ENCODE assay signal across 8 cellular contexts in the genomic region with DNA sequence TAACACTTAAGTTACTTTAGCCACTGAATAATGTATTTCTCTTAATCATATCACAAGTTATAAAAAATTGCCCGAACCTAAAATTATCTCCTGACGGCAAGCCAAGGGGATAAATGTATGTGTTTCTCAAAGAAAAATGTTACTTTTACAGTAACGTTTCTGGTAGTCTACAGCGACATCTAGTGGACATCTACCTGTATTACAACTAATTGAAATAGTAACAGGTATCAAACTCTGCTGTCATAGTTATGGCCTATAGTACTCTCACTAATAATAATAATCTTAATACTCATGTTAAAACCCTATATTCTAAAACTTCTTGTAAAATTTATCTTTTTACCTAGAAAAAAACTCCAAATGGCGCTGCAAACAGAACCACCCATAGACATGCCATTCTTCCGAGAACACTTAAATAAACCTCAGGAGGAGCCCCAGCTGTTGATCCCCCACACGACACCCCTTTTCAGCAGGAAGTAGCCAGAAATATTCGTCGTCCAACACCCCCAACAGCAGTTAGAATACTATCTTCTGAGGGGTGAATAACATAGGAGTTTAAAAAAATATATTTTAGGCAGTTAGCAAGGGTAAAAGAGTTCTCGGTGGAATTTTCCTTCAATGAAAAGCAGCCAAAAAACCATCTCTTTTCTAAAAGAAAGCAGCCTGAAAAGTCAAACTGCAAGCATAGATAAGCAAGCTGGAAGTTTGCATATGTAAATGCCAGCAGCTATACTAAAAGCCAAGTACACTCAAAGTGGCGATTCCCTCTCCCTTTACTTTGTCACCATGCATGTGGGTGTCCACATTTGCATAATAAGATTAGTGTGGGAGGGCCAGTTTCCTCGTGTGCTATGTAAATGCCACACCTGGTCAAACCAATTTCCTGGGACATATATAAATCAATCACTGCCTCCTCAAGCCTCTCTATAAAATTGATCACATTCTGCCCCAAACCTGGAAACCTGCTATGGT. TPM values are rescaled to one million over a fixed set of nuclear protein-coding genes. Genes with fewer than 3 reads are reported as not detected.
A peak's percentile ranks its signal among the peaks of the same experiment; 100 is the strongest.
DNase-seq lines count a peak whose midpoint lies in the region; ATAC-seq and TF ChIP-seq lines count a peak whose summit lies in the region.

No MANE protein-coding gene starts in this region.

- no peaks in the 10 kb centered on the region for H3K27me3 Mint-ChIP-seq in activated CD8-positive, alpha-beta T cell treated with anti-CD3 and anti-CD28 coated beads for 36 hours
- H3K27me3 Mint-ChIP-seq in activated CD8-positive, alpha-beta T cell treated with anti-CD3 and anti-CD28 coated beads, Interleukin-2, amount 10 ng/mL, durations not matched to agents 7 days and 5 days (ENCODE audit: low read depth): no peaks in the 10 kb centered on the region
- no peaks in the 10 kb centered on the region for H3K27me3 Mint-ChIP-seq in stimulated activated naive B cell treated with anti-CD40 and anti-IgM and Interleukin-4, amounts not matched to agents 10 μg/mL and 1 μg/mL and 100 μg/mL, for 72 hours
- no peaks in the 10 kb centered on the region for H3K27me3 Mint-ChIP-seq in stimulated activated naive CD8-positive, alpha-beta T cell treated with anti-CD3 and anti-CD28 coated beads, Interleukin-15, amount 100 ng/mL, for 72 hours

- H3K4me1 Mint-ChIP-seq in activated CD8-positive, alpha-beta T cell treated with anti-CD3 and anti-CD28 coated beads for 36 hours (ENCODE audit: low read depth): no peaks in the 10 kb centered on the region
- H3K4me1 Mint-ChIP-seq in activated CD8-positive, alpha-beta T cell treated with anti-CD3 and anti-CD28 coated beads, Interleukin-2, amount 10 ng/mL, durations not matched to agents 7 days and 5 days (ENCODE audit: low read depth): no peaks in the 10 kb centered on the region
- H3K4me1 Mint-ChIP-seq in stimulated activated naive B cell treated with anti-CD40 and anti-IgM and Interleukin-4, amounts not matched to agents 10 μg/mL and 1 μg/mL and 100 μg/mL, for 72 hours: peaks cover 2 to 12% of the 10 kb centered on the region in 2 donors
- H3K4me1 Mint-ChIP-seq in stimulated activated naive CD8-positive, alpha-beta T cell treated with anti-CD3 and anti-CD28 coated beads, Interleukin-15, amount 100 ng/mL, for 72 hours: no peaks in the 10 kb centered on the region

- intact Hi-C loops in activated CD8-positive, alpha-beta T cell treated with anti-CD3 and anti-CD28 coated beads for 36 hours (cut with micrococcal nuclease): loop anchor here (2.0 kb wide), 1 partner anchor 443 kb away; no protein-coding TSS in a partner anchor

- H3K36me3 Mint-ChIP-seq in activated CD8-positive, alpha-beta T cell treated with anti-CD3 and anti-CD28 coated beads for 36 hours (ENCODE audit: low read depth): no peaks in the 10 kb centered on the region
- no peaks in the 10 kb centered on the region for H3K36me3 Mint-ChIP-seq in activated CD8-positive, alpha-beta T cell treated with anti-CD3 and anti-CD28 coated beads, Interleukin-2, amount 10 ng/mL, durations not matched to agents 7 days and 5 days (ENCODE audit: low read depth)
- no peaks in the 10 kb centered on the region for H3K36me3 Mint-ChIP-seq in stimulated activated naive B cell treated with anti-CD40 and anti-IgM and Interleukin-4, amounts not matched to agents 10 μg/mL and 1 μg/mL and 100 μg/mL, for 72 hours

- H3K27ac ChIP-seq in caudate nucleus (ENCODE audit: low read depth, low read length): no peak overlapping the region

- POLR2A ChIA-PET in activated CD8-positive, alpha-beta T cell treated with anti-CD3 and anti-CD28 coated beads for 36 hours (lab: Charles Lee): no interaction called here
- POLR2A ChIA-PET in activated CD8-positive, alpha-beta T cell treated with anti-CD3 and anti-CD28 coated beads, Interleukin-2, amount 10 ng/mL, durations not matched to agents 7 days and 5 days (lab: Charles Lee): interaction anchor here (0.6 kb wide), 1 partner anchor 54 kb away, joined by 3 read pairs; no protein-coding TSS in a partner anchor

- H3K4me3 Mint-ChIP-seq in activated CD8-positive, alpha-beta T cell treated with anti-CD3 and anti-CD28 coated beads for 36 hours: no peak overlapping the region
- H3K4me3 Mint-ChIP-seq in activated CD8-positive, alpha-beta T cell treated with anti-CD3 and anti-CD28 coated beads, Interleukin-2, amount 10 ng/mL, durations not matched to agents 7 days and 5 days: no peak overlapping the region
- H3K4me3 Mint-ChIP-seq in stimulated activated naive B cell treated with anti-CD40 and anti-IgM and Interleukin-4, amounts not matched to agents 10 μg/mL and 1 μg/mL and 100 μg/mL, for 72 hours: peak overlapping the region in 1 of 2 donors; percentile 55
- no peak overlapping the region for H3K4me3 Mint-ChIP-seq in stimulated activated naive CD8-positive, alpha-beta T cell treated with anti-CD3 and anti-CD28 coated beads, Interleukin-15, amount 100 ng/mL, for 72 hours

- TF ChIP-seq CTCF in activated CD8-positive, alpha-beta T cell treated with anti-CD3 and anti-CD28 coated beads for 36 hours (IDR thresholded peaks at IDR 0.05): peak; percentile 89

- peak; percentile 24 for ATAC-seq in activated CD8-positive, alpha-beta T cell treated with anti-CD3 and anti-CD28 coated beads for 36 hours
- no peak for ATAC-seq in activated CD8-positive, alpha-beta T cell treated with anti-CD3 and anti-CD28 coated beads, Interleukin-2, amount 10 ng/mL, durations not matched to agents 7 days and 5 days
- peak; percentile 71 to 76 for ATAC-seq in stimulated activated naive B cell treated with anti-CD40 and anti-IgM and Interleukin-4, amounts not matched to agents 10 μg/mL and 1 μg/mL and 100 μg/mL, for 72 hours (replicated peaks)
- ATAC-seq in GM18873 (IDR thresholded peaks at IDR 0.05; ENCODE audit: low FRiP score, unreplicated experiment): no peak
- ATAC-seq in stimulated activated naive CD8-positive, alpha-beta T cell treated with anti-CD3 and anti-CD28 coated beads, Interleukin-15, amount 100 ng/mL, for 72 hours: no peak

- peaks cover 4% of the 10 kb centered on the region for H3K9me3 Mint-ChIP-seq in activated CD8-positive, alpha-beta T cell treated with anti-CD3 and anti-CD28 coated beads for 36 hours
- H3K9me3 Mint-ChIP-seq in activated CD8-positive, alpha-beta T cell treated with anti-CD3 and anti-CD28 coated beads, Interleukin-2, amount 10 ng/mL, durations not matched to agents 7 days and 5 days (ENCODE audit: insufficient read depth): peaks cover 4% of the 10 kb centered on the region
- H3K9me3 Mint-ChIP-seq in stimulated activated naive B cell treated with anti-CD40 and anti-IgM and Interleukin-4, amounts not matched to agents 10 μg/mL and 1 μg/mL and 100 μg/mL, for 72 hours: peaks cover under 1 to 2% of the 10 kb centered on the region in 2 donors
- H3K9me3 Mint-ChIP-seq in stimulated activated naive CD8-positive, alpha-beta T cell treated with anti-CD3 and anti-CD28 coated beads, Interleukin-15, amount 100 ng/mL, for 72 hours: peaks cover 2 to 11% of the 10 kb centered on the region in 2 donors

- no peak for TF ChIP-seq POLR2A in erythroblast (IDR thresholded peaks at IDR 0.05; ENCODE audit: low read length)

- CTCF ChIA-PET in activated CD8-positive, alpha-beta T cell treated with anti-CD3 and anti-CD28 coated beads for 36 hours (lab: Charles Lee): interaction anchor here (0.6 to 1.9 kb wide), 10 partner anchors 7 to 447 kb away, joined by 3 to 6 read pairs (median 4); a partner anchor contains a TSS
- CTCF ChIA-PET in activated CD8-positive, alpha-beta T cell treated with anti-CD3 and anti-CD28 coated beads, Interleukin-2, amount 10 ng/mL, durations not matched to agents 7 days and 5 days (lab: Charles Lee): no interaction called here

- H3K27ac Mint-ChIP-seq in activated CD8-positive, alpha-beta T cell treated with anti-CD3 and anti-CD28 coated beads for 36 hours: no peak overlapping the region
- no peak overlapping the region for H3K27ac Mint-ChIP-seq in activated CD8-positive, alpha-beta T cell treated with anti-CD3 and anti-CD28 coated beads, Interleukin-2, amount 10 ng/mL, durations not matched to agents 7 days and 5 days
- H3K27ac Mint-ChIP-seq in stimulated activated naive B cell treated with anti-CD40 and anti-IgM and Interleukin-4, amounts not matched to agents 10 μg/mL and 1 μg/mL and 100 μg/mL, for 72 hours: peak overlapping the region; percentile 27
- H3K27ac Mint-ChIP-seq in stimulated activated naive CD8-positive, alpha-beta T cell treated with anti-CD3 and anti-CD28 coated beads, Interleukin-15, amount 100 ng/mL, for 72 hours: no peak overlapping the region

- DNase-seq in activated CD8-positive, alpha-beta T cell treated with anti-CD3 and anti-CD28 coated beads for 36 hours: no peak
- no peak for DNase-seq in activated CD8-positive, alpha-beta T cell treated with anti-CD3 and anti-CD28 coated beads, Interleukin-2, amount 10 ng/mL, durations not matched to agents 7 days and 5 days
- peak; percentile 47 for DNase-seq in NCI-H1048 (lab: John Stamatoyannopoulos, UW)
- peak; percentile 35 to 58 for DNase-seq in erythroblast (lab: John Stamatoyannopoulos, UW)
- peak; percentile 6 for DNase-seq in stimulated activated naive B cell treated with anti-CD40 and anti-IgM and Interleukin-4, amounts not matched to agents 10 μg/mL and 1 μg/mL and 100 μg/mL, for 72 hours
- no peak for DNase-seq in caudate nucleus (lab: John Stamatoyannopoulos, UW)
- no peak for DNase-seq in stimulated activated naive CD8-positive, alpha-beta T cell treated with anti-CD3 and anti-CD28 coated beads, Interleukin-15, amount 100 ng/mL, for 72 hours

RNA-seq across cellular contexts. Expression of a gene that starts 40.5 kb away (rescaled TPM):
- total RNA-seq in activated CD8-positive, alpha-beta T cell treated with anti-CD3 and anti-CD28 coated beads for 36 hours: 10 to 100 TPM; 12.9 to 13.0 TPM
- total RNA-seq in activated CD8-positive, alpha-beta T cell treated with anti-CD3 and anti-CD28 coated beads, Interleukin-2, amount 10 ng/mL, durations not matched to agents 7 days and 5 days: 10 to 100 TPM; 20.2 to 21.7 TPM

Comparison
In these comparisons a context has a peak if more than half of its experiments do, and no peak if none do; other contexts are left out.
1. ATAC-seq: peak in activated CD8-positive, alpha-beta T cell treated with anti-CD3 and anti-CD28 coated beads for 36 hours (single experiment) and stimulated activated naive B cell treated with anti-CD40 and anti-IgM and Interleukin-4, amounts not matched to agents 10 μg/mL and 1 μg/mL and 100 μg/mL, for 72 hours (2 of 2); none in activated CD8-positive, alpha-beta T cell treated with anti-CD3 and anti-CD28 coated beads, Interleukin-2, amount 10 ng/mL, durations not matched to agents 7 days and 5 days (single experiment), GM18873 (single experiment) and stimulated activated naive CD8-positive, alpha-beta T cell treated with anti-CD3 and anti-CD28 coated beads, Interleukin-15, amount 100 ng/mL, for 72 hours (single experiment).
2. DNase-seq: peak in NCI-H1048 (single experiment), erythroblast (2 of 2) and stimulated activated naive B cell treated with anti-CD40 and anti-IgM and Interleukin-4, amounts not matched to agents 10 μg/mL and 1 μg/mL and 100 μg/mL, for 72 hours (single experiment); none in activated CD8-positive, alpha-beta T cell treated with anti-CD3 and anti-CD28 coated beads for 36 hours (single experiment), activated CD8-positive, alpha-beta T cell treated with anti-CD3 and anti-CD28 coated beads, Interleukin-2, amount 10 ng/mL, durations not matched to agents 7 days and 5 days (single experiment), caudate nucleus (0 of 61) and stimulated activated naive CD8-positive, alpha-beta T cell treated with anti-CD3 and anti-CD28 coated beads, Interleukin-15, amount 100 ng/mL, for 72 hours (0 of 2).